Comparison of ENCODE assay signal across 16 cellular contexts in the genomic region with DNA sequence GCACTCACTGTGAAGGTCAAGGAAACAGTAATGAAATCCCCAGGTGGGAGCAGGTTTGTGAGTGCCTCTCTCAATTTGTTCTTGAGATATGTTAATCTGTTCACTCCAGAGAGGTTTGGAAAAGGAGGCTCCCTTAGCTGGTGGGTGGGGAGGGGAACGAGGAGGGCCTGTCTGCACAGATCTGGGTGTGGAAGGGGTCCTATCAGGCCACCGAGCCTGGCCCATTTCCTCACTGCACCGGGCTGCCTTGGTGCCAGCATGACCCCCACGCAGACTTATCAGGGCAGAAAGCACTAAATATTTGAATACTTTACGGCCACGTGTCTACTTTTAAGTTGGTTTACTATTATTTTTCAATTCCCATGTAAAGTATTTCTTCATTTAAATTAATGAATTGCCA. TPM values are rescaled to one million over a fixed set of nuclear protein-coding genes. Genes with fewer than 3 reads are reported as not detected.
DNase-seq lines count a peak whose midpoint lies in the region; ATAC-seq, FAIRE-seq and TF ChIP-seq lines count a peak whose summit lies in the region.
"Had no signal": no experiment of that assay in that cellular context is flagged by ENCODE, and none has a peak within 500 bp of the region (broad histone marks: within the 10 kb centered on the region; RNA-seq: fewer than 3 reads in every experiment).

No MANE protein-coding gene starts in this region.

- no peak for TF ChIP-seq RAD21 in GM12878 (IDR thresholded peaks at IDR 0.05; ENCODE audit: insufficient read depth, low read depth, low read length)

- H3K4ac ChIP-seq in mesenchymal stem cell (ENCODE audit: low read depth in 1 of 2, low read length in 2 of 2), result no peak overlapping the region

- SMC1A ChIA-PET in GM12878 (lab: Charles Lee; ENCODE audit: uncharacterized antibody, unreplicated experiment), result no interaction called here

- intact Hi-C loops in activated CD4-positive, alpha-beta T cell treated with anti-CD3 and anti-CD28 coated beads, Interleukin-2, amount 10 ng/mL, durations not matched to agents 24 days and 14 days (cut with micrococcal nuclease), result no loop called here
- intact Hi-C loops in GM12878 (cut with micrococcal nuclease; ENCODE audit: unreplicated experiment), result no loop called here
- intact Hi-C loops in CD8-positive, alpha-beta T cell (cut with DNase I, micrococcal nuclease), result no loop called here

- no peaks in the 10 kb centered on the region for H3K9me3 ChIP-seq in GM12878 (replicated peaks; ENCODE audit: control insufficient read depth, insufficient read depth, low read length)
- no peaks in the 10 kb centered on the region for H3K9me3 ChIP-seq in mesenchymal stem cell (ENCODE audit: control insufficient read depth, low read length)
- no peaks in the 10 kb centered on the region for H3K9me3 ChIP-seq in CD8-positive, alpha-beta T cell (ENCODE audit: low read length)
- H3K9me3 ChIP-seq: BLaER1 had no signal

- H2AK5ac ChIP-seq in mesenchymal stem cell (ENCODE audit: low read length, severe bottlenecking), result peak overlapping the region; percentile 31

- no peak for TF ChIP-seq POLR2A in GM12878 (IDR thresholded peaks at IDR 0.05; ENCODE audit: low read depth, low read length)

- H3K36me3 Mint-ChIP-seq in activated CD4-positive, alpha-beta T cell treated with anti-CD3 and anti-CD28 coated beads, Interleukin-2, amount 10 ng/mL, durations not matched to agents 24 days and 14 days (ENCODE audit: low read depth), result peaks cover 21% of the 10 kb centered on the region
- no peaks in the 10 kb centered on the region for H3K36me3 Mint-ChIP-seq in CD8-positive, alpha-beta T cell

- no peaks in the 10 kb centered on the region for H3K79me2 ChIP-seq in GM12878 (ENCODE audit: control insufficient read depth, insufficient read depth, low read length)

- H2BK5ac ChIP-seq in mesenchymal stem cell (ENCODE audit: low read depth, low read length, poor library complexity, severe bottlenecking), result no peak overlapping the region

- H3K14ac ChIP-seq in mesenchymal stem cell (ENCODE audit: low read length in 2 of 2), result no peak overlapping the region

- H3K36me3 ChIP-seq in GM12878 (ENCODE audit: control insufficient read depth in 2 of 2, insufficient read depth in 2 of 2, low read length in 1 of 2) (no peaks in the 10 kb centered on the region), mesenchymal stem cell (ENCODE audit: control insufficient read depth in 1 of 2, insufficient read depth in 2 of 2, low read depth in 1 of 2, low read length in 2 of 2) (peaks cover 17 to 34% of the 10 kb centered on the region in 2 experiments)
- no peaks in the 10 kb centered on the region for H3K36me3 ChIP-seq in CD8-positive, alpha-beta T cell (ENCODE audit: insufficient read depth, low read length)

- no peak overlapping the region for H2BK12ac ChIP-seq in mesenchymal stem cell (ENCODE audit: low read length in 2 of 2)

- no peak overlapping the region for H3K23ac ChIP-seq in mesenchymal stem cell (ENCODE audit: low read length in 2 of 2)

- H2AFZ ChIP-seq in GM12878 (ENCODE audit: control insufficient read depth, low read depth, low read length), result no peak overlapping the region
- no peak overlapping the region for H2AFZ ChIP-seq in mesenchymal stem cell (ENCODE audit: low read depth, low read length)

- TF ChIP-seq CTCF in GM12878 (IDR thresholded peaks at IDR 0.05 in 2 of 3, conservative IDR thresholded peaks at IDR 0.05 in 1 of 3; ENCODE audit: control insufficient read depth in 2 of 3, extremely low read depth in 1 of 3, insufficient read depth in 1 of 3, low read depth in 3 of 3, low read length in 3 of 3) (no peak), GM10248 (IDR thresholded peaks at IDR 0.05; ENCODE audit: control extremely low read depth, extremely low read depth, low read depth, missing control alignments) (no peak)
- TF ChIP-seq CTCF in CD8-positive, alpha-beta T cell (IDR thresholded peaks at IDR 0.05), result no peak

- H3K4me3 ChIP-seq in GM12878, result no peak overlapping the region
- H3K4me3 ChIP-seq in mesenchymal stem cell (ENCODE audit: insufficient read depth in 1 of 2, low read depth in 1 of 2, low read length in 2 of 2), result no peak overlapping the region
- no peak overlapping the region for H3K4me3 ChIP-seq in CD8-positive, alpha-beta T cell (ENCODE audit: low read depth, low read length)
- H3K4me3 ChIP-seq: BLaER1 had no signal

- H3K4me1 ChIP-seq in GM12878 (ENCODE audit: control insufficient read depth, insufficient read depth, low read length) (no peaks in the 10 kb centered on the region), mesenchymal stem cell (ENCODE audit: control insufficient read depth, insufficient read depth, low read depth, low read length) (peaks cover 19% of the 10 kb centered on the region)
- no peaks in the 10 kb centered on the region for H3K4me1 ChIP-seq in CD8-positive, alpha-beta T cell (ENCODE audit: insufficient read depth, low read length)

- no peaks in the 10 kb centered on the region for H3K27me3 Mint-ChIP-seq in activated CD4-positive, alpha-beta T cell treated with anti-CD3 and anti-CD28 coated beads, Interleukin-2, amount 10 ng/mL, durations not matched to agents 24 days and 14 days
- no peaks in the 10 kb centered on the region for H3K27me3 Mint-ChIP-seq in CD8-positive, alpha-beta T cell (ENCODE audit: low read depth)

- CTCF ChIA-PET in GM12878 (lab: Yijun Ruan, JAX) (no interaction called here), GM10248 (lab: Yijun Ruan, JAX) (no interaction called here)
- CTCF ChIA-PET in CD8-positive, alpha-beta T cell (lab: Charles Lee), result no interaction called here

- 19% methylated on average over 6 of the region's 6 CpGs for WGBS in GM12878 (ENCODE audit: insufficient coverage, insufficient replicate concordance, low lambda C conversion rate, missing lambda C conversion rate)
- 70% methylated on average over 3 of the region's 6 CpGs for WGBS in mesenchymal stem cell

- in situ Hi-C loops in GM12878 (cut with MboI), result no loop called here

- no TSS peak for BruUV-seq in GM12878 (replicated peaks; lab: Mats Ljungman, UMichigan)

- RAD21 ChIA-PET in GM12878 (lab: Charles Lee; ENCODE audit: unreplicated experiment), result no interaction called here

- H4K20me1 ChIP-seq in GM12878 (ENCODE audit: control insufficient read depth, insufficient read depth), result no peaks in the 10 kb centered on the region

- no peak overlapping the region for H4K91ac ChIP-seq in mesenchymal stem cell (ENCODE audit: low read length)

- no peak overlapping the region for H3K27ac Mint-ChIP-seq in activated CD4-positive, alpha-beta T cell treated with anti-CD3 and anti-CD28 coated beads, Interleukin-2, amount 10 ng/mL, durations not matched to agents 24 days and 14 days
- H3K27ac Mint-ChIP-seq in CD8-positive, alpha-beta T cell, result no peak overlapping the region

- peak; percentile 50 for DNase-seq in activated CD4-positive, alpha-beta T cell treated with anti-CD3 and anti-CD28 coated beads, Interleukin-2, amount 10 ng/mL, durations not matched to agents 24 days and 14 days
- DNase-seq in activated CD4-positive, alpha-beta T cell treated with anti-CD3 and anti-CD28 coated beads, Interleukin-2, amount 50 U/mL, for 48 hours, result no peak
- DNase-seq in GM12878 (ENCODE audit: low read depth, low spot score) (no peak), mesenchymal stem cell (no peak), GM10248 (ENCODE audit: extremely low spot score) (no peak)
- no peak for DNase-seq in CD8-positive, alpha-beta T cell
- DNase-seq: AML-193, DMS53, GF-D8, HCEC 1CT, IMR-90 had no signal

- no peak overlapping the region for H3K27ac ChIP-seq in GM12878 (ENCODE audit: control insufficient read depth, insufficient read depth)
- H3K27ac ChIP-seq in mesenchymal stem cell (ENCODE audit: low read length, poor library complexity, severe bottlenecking), result no peak overlapping the region
- H3K27ac ChIP-seq in CD8-positive, alpha-beta T cell (ENCODE audit: low read depth, low read length), result no peak overlapping the region
- H3K27ac ChIP-seq: 22Rv1, BLaER1 had no signal

- H3K4me2 ChIP-seq in GM12878 (ENCODE audit: control insufficient read depth, insufficient read depth) (no peak overlapping the region), mesenchymal stem cell (ENCODE audit: low read length, poor library complexity, severe bottlenecking) (no peak overlapping the region)
- H3K4me2 ChIP-seq: BLaER1 had no signal

- H3K9ac ChIP-seq in GM12878 (ENCODE audit: control insufficient read depth, insufficient read depth, low read length) (no peak overlapping the region), mesenchymal stem cell (ENCODE audit: low read length) (no peak overlapping the region)
- H3K9ac ChIP-seq: BLaER1 had no signal

- no peak overlapping the region for H3K4me3 Mint-ChIP-seq in activated CD4-positive, alpha-beta T cell treated with anti-CD3 and anti-CD28 coated beads, Interleukin-2, amount 10 ng/mL, durations not matched to agents 24 days and 14 days
- no peak overlapping the region for H3K4me3 Mint-ChIP-seq in CD8-positive, alpha-beta T cell

- no peak for TF ChIP-seq EP300 in GM12878 (IDR thresholded peaks at IDR 0.05; ENCODE audit: borderline replicate concordance in 1 of 2, control insufficient read depth in 1 of 2, low read depth in 2 of 2, low read length in 2 of 2)

- H3K27me3 ChIP-seq in GM12878 (replicated peaks in 1 of 2; ENCODE audit: control insufficient read depth in 2 of 2, insufficient read depth in 2 of 2, low read length in 1 of 2) (no peaks in the 10 kb centered on the region), mesenchymal stem cell (ENCODE audit: control insufficient read depth in 1 of 2, insufficient read depth in 1 of 2, low read length in 2 of 2) (no peaks in the 10 kb centered on the region)
- no peaks in the 10 kb centered on the region for H3K27me3 ChIP-seq in CD8-positive, alpha-beta T cell (ENCODE audit: insufficient read depth, low read length)
- H3K27me3 ChIP-seq: BLaER1 had no signal

- H3K9me3 Mint-ChIP-seq in activated CD4-positive, alpha-beta T cell treated with anti-CD3 and anti-CD28 coated beads, Interleukin-2, amount 10 ng/mL, durations not matched to agents 24 days and 14 days, result no peaks in the 10 kb centered on the region
- no peaks in the 10 kb centered on the region for H3K9me3 Mint-ChIP-seq in CD8-positive, alpha-beta T cell

- no peak for FAIRE-seq in GM12878 (lab: Jason Lieb, UNC)
- FAIRE-seq: GM18507 had no signal

- no peak overlapping the region for H4K8ac ChIP-seq in mesenchymal stem cell (ENCODE audit: low read length)

- ATAC-seq in GM12878 (peak; percentile 17; the same call in 1 of the 3 replicates), GM18907 (IDR thresholded peaks at IDR 0.05; ENCODE audit: unreplicated experiment) (no peak), GM21825 (IDR thresholded peaks at IDR 0.05; ENCODE audit: unreplicated experiment) (no peak)
- no peak for ATAC-seq in CD8-positive, alpha-beta T cell

- peaks cover 13% of the 10 kb centered on the region for H3K4me1 Mint-ChIP-seq in activated CD4-positive, alpha-beta T cell treated with anti-CD3 and anti-CD28 coated beads, Interleukin-2, amount 10 ng/mL, durations not matched to agents 24 days and 14 days
- no peaks in the 10 kb centered on the region for H3K4me1 Mint-ChIP-seq in CD8-positive, alpha-beta T cell (ENCODE audit: low read depth)

- POLR2A ChIA-PET in GM12878 (lab: Charles Lee) (no interaction called here), GM10248 (lab: Yijun Ruan, JAX) (no interaction called here)
- POLR2A ChIA-PET in CD8-positive, alpha-beta T cell (lab: Charles Lee), result no interaction called here

- H3K79me1 ChIP-seq in mesenchymal stem cell (replicated peaks; ENCODE audit: low read length, poor library complexity, severe bottlenecking), result peaks cover 46% of the 10 kb centered on the region

- H2BK120ac ChIP-seq in mesenchymal stem cell (ENCODE audit: low read depth, low read length), result no peak overlapping the region

- H3K18ac ChIP-seq in mesenchymal stem cell (ENCODE audit: low read depth in 1 of 2, low read length in 2 of 2), result no peak overlapping the region

- no peak overlapping the region for H2BK15ac ChIP-seq in mesenchymal stem cell (ENCODE audit: low read depth, poor library complexity, severe bottlenecking)

RNA-seq across cellular contexts. Expression of a gene that starts 8.3 kb away (rescaled TPM):
- 6.8 and 7.1 TPM in 2 replicates for total RNA-seq in activated CD4-positive, alpha-beta T cell treated with anti-CD3 and anti-CD28 coated beads, Interleukin-2, amount 10 ng/mL, durations not matched to agents 24 days and 14 days
- 26.9 and 32.8 TPM in 2 replicates for total RNA-seq in GM12878 (2013; cell fraction: nucleolus; rRNA removed)
- total RNA-seq in GM12878 (2014; rRNA removed) (1.1 and 1.5 TPM in 2 replicates), GM12878 (2014; rRNA removed; fragmentation: Illumina TruSeq; extraction: Trizol) (1.6 and 1.8 TPM in 2 replicates), GM12878 (2021) (1.6 and 2.3 TPM in 2 replicates)
- polyA plus RNA-seq in GM12878 (2011; ENCODE audit: low read depth), result 1.2 TPM
- polyA plus RNA-seq in GM12878 (2011; rRNA removed) (2.1 and 2.2 TPM in 2 replicates), GM12878 (2014; fragmentation: Illumina TruSeq; extraction: Trizol) (1.0 and 1.4 TPM in 2 replicates), GM12878 (2014; fragmentation: Nextera tagmentation; extraction: Ambion mirVana) (under 1 TPM; 0.34 to 0.51 TPM), GM12878 (2014; rRNA removed) (1.2 and 1.3 TPM in 2 replicates), GM12878 (2016; fragmentation: Nextera tagmentation; extraction: Ambion mirVana) (1 to 10 TPM in 1 of 2 experiments, under 1 TPM in 1; 0.76 to 1.2 TPM)
- 1.4 and 1.6 TPM in 2 replicates for polyA plus RNA-seq in GM12878 (2011; cell fraction: cytosol; rRNA removed)
- polyA plus RNA-seq in GM12878 (2011; cell fraction: nucleus; rRNA removed), result 6.2 and 7.6 TPM in 2 replicates
- polyA plus RNA-seq in GM12878 (2012), result 1.3 and 1.4 TPM in 2 replicates
- polyA minus RNA-seq in GM12878 (2011; rRNA and poly(A)+ RNA removed), result 5.8 and 7.3 TPM in 2 replicates
- 0.21 and 3.3 TPM in 2 replicates for polyA minus RNA-seq in GM12878 (2011; cell fraction: cytosol; rRNA and poly(A)+ RNA removed)
- polyA minus RNA-seq in GM12878 (2011; cell fraction: nucleus; rRNA and poly(A)+ RNA removed), result 8.2 and 8.3 TPM in 2 replicates
- polyA plus RNA-seq in mesenchymal stem cell (2013, experiment 1 of 2), result 16.0 TPM
- 15.9 TPM for polyA plus RNA-seq in mesenchymal stem cell (2013, experiment 2 of 2)
- 1 to 10 TPM; 1.2 to 2.8 TPM for total RNA-seq in CD8-positive, alpha-beta T cell
